Comparison of ENCODE assay signal across 37 cellular contexts in genomic region chr3:25505581-25505980, GRCh38.
"Had no signal": no experiment of that assay in that cellular context is flagged by ENCODE, and none has a peak within 500 bp of the region (broad histone marks: within the 10 kb centered on the region; RNA-seq: fewer than 3 reads in every experiment).

No MANE protein-coding gene starts in this region.

- H3K36me3 ChIP-seq: adrenal gland, ascending aorta, breast epithelium had no signal

- DNase-seq: activated effector memory CD4-positive, alpha-beta T cell treated with anti-CD3 and anti-CD28 coated beads, Interleukin-2, amount 50 U/mL, for 16 hours; activated effector memory CD4-positive, alpha-beta T cell treated with Interleukin-2 at 50 U/mL for 16 hours; activated gamma-delta T cell; activated gamma-delta T cell treated with Interleukin-2 at 50 U/mL for 16 hours; activated naive CD4-positive, alpha-beta T cell; activated naive CD4-positive, alpha-beta T cell treated with anti-CD3 and anti-CD28 coated beads for 36 hours; activated naive CD4-positive, alpha-beta T cell treated with anti-CD3 and anti-CD28 coated beads, Interleukin-2, amount 10 ng/mL, durations not matched to agents 7 days and 5 days; activated naive CD4-positive, alpha-beta T cell treated with anti-CD3 and anti-CD28 coated beads, Interleukin-2, amount 50 U/mL, for 16 hours; activated naive CD4-positive, alpha-beta T cell treated with Interleukin-2 at 50 U/mL for 16 hours; activated naive CD8-positive, alpha-beta T cell treated with anti-CD3 and anti-CD28 coated beads, Interleukin-2, amount 10 ng/mL, durations not matched to agents 7 days and 5 days; activated naive CD8-positive, alpha-beta T cell treated with anti-CD3 and anti-CD28 coated beads, Interleukin-2, amount 50 U/mL, for 24 hours; activated T-cell treated with anti-CD3 and anti-CD28 coated beads for 4 hours; activated T-cell treated with anti-CD3 and anti-CD28 coated beads, Interleukin-2, amount 50 U/mL, for 1 hour; activated T-cell treated with anti-CD3 and anti-CD28 coated beads, Interleukin-2, amount 50 U/mL, for 24 hours; activated T-cell treated with anti-CD3 and anti-CD28 coated beads, Interleukin-2, amount 50 U/mL, for 4 hours; activated T-cell treated with anti-CD3 and anti-CD28 coated beads, Interleukin-2, amount 50 U/mL, for 48 hours; activated T-cell treated with anti-CD3 and anti-CD28 coated beads, Interleukin-2, amount 50 U/mL, for 72 hours; adrenal gland; amniotic stem cell; amygdala; anterior cingulate cortex; aorta; body of pancreas; brain microvascular endothelial cell; central memory CD4-positive, alpha-beta T cell; cerebellar nuclear complex had no signal

- H3K27me3 ChIP-seq: adrenal gland, ascending aorta, body of pancreas, brain microvascular endothelial cell, breast epithelium, cardiac muscle cell had no signal

- H3K27me3 Mint-ChIP-seq: activated naive CD4-positive, alpha-beta T cell treated with anti-CD3 and anti-CD28 coated beads, Interleukin-2, amount 10 ng/mL, durations not matched to agents 7 days and 5 days had no signal

- H3K4me3 ChIP-seq: adrenal gland, ascending aorta, body of pancreas, breast epithelium, cardiac muscle cell had no signal

- H3K9me3 Mint-ChIP-seq: activated naive CD4-positive, alpha-beta T cell treated with anti-CD3 and anti-CD28 coated beads for 36 hours; activated naive CD4-positive, alpha-beta T cell treated with anti-CD3 and anti-CD28 coated beads, Interleukin-2, amount 50 U/mL, for 24 hours; activated naive CD4-positive, alpha-beta T cell treated with anti-CD3 and anti-CD28 coated beads, Interleukin-2, amount 50 U/mL, for 72 hours; activated naive CD8-positive, alpha-beta T cell treated with anti-CD3 and anti-CD28 coated beads, Interleukin-2, amount 10 ng/mL, durations not matched to agents 7 days and 5 days; activated naive CD8-positive, alpha-beta T cell treated with anti-CD3 and anti-CD28 coated beads, Interleukin-2, amount 50 U/mL, for 24 hours; activated T-cell treated with anti-CD3 and anti-CD28 coated beads, Interleukin-2, amount 50 U/mL, for 24 hours; activated T-cell treated with anti-CD3 and anti-CD28 coated beads, Interleukin-2, amount 50 U/mL, for 4 hours; activated T-cell treated with anti-CD3 and anti-CD28 coated beads, Interleukin-2, amount 50 U/mL, for 72 hours; activated T-helper 1 cell treated with anti-CD3 and anti-CD28 coated beads, Interleukin-12 subunit alpha, Interleukin-12 subunit beta, Interleukin-2, Interleukin-4 antibody, amounts not matched to agents 30 ng/mL and 10 ng/mL and 1 ng/mL, durations not matched to agents 14 hours and 24 hours and 36 hours; activated T-helper 17 cell treated with anti-CD3 and anti-CD28 coated beads, Interleukin-2, amount 50 U/mL, for 72 hours; activated T-helper 2 cell treated with anti-CD3 and anti-CD28 coated beads, Interferon-gamma antibody, Interleukin-2, Interleukin-4, amounts not matched to agents 10 μg/mL and 5 μg/mL and 100 μg/mL, durations not matched to agents 14 hours and 24 hours and 36 hours; central memory CD8-positive, alpha-beta T cell had no signal

- H3K27ac Mint-ChIP-seq: activated naive CD4-positive, alpha-beta T cell treated with anti-CD3 and anti-CD28 coated beads for 36 hours; activated naive CD4-positive, alpha-beta T cell treated with anti-CD3 and anti-CD28 coated beads, Interleukin-2, amount 10 ng/mL, durations not matched to agents 7 days and 5 days; activated naive CD4-positive, alpha-beta T cell treated with anti-CD3 and anti-CD28 coated beads, Interleukin-2, amount 50 U/mL, for 24 hours; activated naive CD4-positive, alpha-beta T cell treated with anti-CD3 and anti-CD28 coated beads, Interleukin-2, amount 50 U/mL, for 72 hours; activated naive CD8-positive, alpha-beta T cell; activated naive CD8-positive, alpha-beta T cell treated with anti-CD3 and anti-CD28 coated beads, Interleukin-2, amount 10 ng/mL, durations not matched to agents 7 days and 5 days; activated naive CD8-positive, alpha-beta T cell treated with anti-CD3 and anti-CD28 coated beads, Interleukin-2, amount 50 U/mL, for 24 hours; activated T-cell treated with anti-CD3 and anti-CD28 coated beads, Interleukin-2, amount 50 U/mL, for 24 hours; activated T-cell treated with anti-CD3 and anti-CD28 coated beads, Interleukin-2, amount 50 U/mL, for 72 hours; activated T-helper 1 cell treated with anti-CD3 and anti-CD28 coated beads, Interleukin-12 subunit alpha, Interleukin-12 subunit beta, Interleukin-2, Interleukin-4 antibody, amounts not matched to agents 30 ng/mL and 10 ng/mL and 1 ng/mL, durations not matched to agents 14 hours and 24 hours and 36 hours; activated T-helper 17 cell treated with anti-CD3 and anti-CD28 coated beads, Interleukin-2, amount 50 U/mL, for 72 hours; activated T-helper 2 cell treated with anti-CD3 and anti-CD28 coated beads, Interferon-gamma antibody, Interleukin-2, Interleukin-4, amounts not matched to agents 10 μg/mL and 5 μg/mL and 100 μg/mL, durations not matched to agents 14 hours and 24 hours and 36 hours; brain had no signal

- H3K4me1 ChIP-seq: adrenal gland, body of pancreas, breast epithelium had no signal

- H3K27ac ChIP-seq: adrenal gland, ascending aorta, body of pancreas, brain microvascular endothelial cell, breast epithelium, cardiac muscle cell had no signal

- H3K4me1 Mint-ChIP-seq: activated naive CD4-positive, alpha-beta T cell treated with anti-CD3 and anti-CD28 coated beads, Interleukin-2, amount 10 ng/mL, durations not matched to agents 7 days and 5 days; activated naive CD4-positive, alpha-beta T cell treated with anti-CD3 and anti-CD28 coated beads, Interleukin-2, amount 50 U/mL, for 24 hours; activated naive CD8-positive, alpha-beta T cell treated with anti-CD3 and anti-CD28 coated beads, Interleukin-2, amount 10 ng/mL, durations not matched to agents 7 days and 5 days; activated naive CD8-positive, alpha-beta T cell treated with anti-CD3 and anti-CD28 coated beads, Interleukin-2, amount 50 U/mL, for 24 hours; activated T-helper 17 cell treated with anti-CD3 and anti-CD28 coated beads, Interleukin-2, amount 50 U/mL, for 72 hours; central memory CD8-positive, alpha-beta T cell had no signal

- H3K9me3 ChIP-seq: adrenal gland, ascending aorta, body of pancreas, breast epithelium had no signal

- H3K4me3 Mint-ChIP-seq: activated naive CD4-positive, alpha-beta T cell treated with anti-CD3 and anti-CD28 coated beads for 36 hours; activated naive CD4-positive, alpha-beta T cell treated with anti-CD3 and anti-CD28 coated beads, Interleukin-2, amount 10 ng/mL, durations not matched to agents 7 days and 5 days; activated naive CD4-positive, alpha-beta T cell treated with anti-CD3 and anti-CD28 coated beads, Interleukin-2, amount 50 U/mL, for 24 hours; activated naive CD8-positive, alpha-beta T cell; activated naive CD8-positive, alpha-beta T cell treated with anti-CD3 and anti-CD28 coated beads, Interleukin-2, amount 10 ng/mL, durations not matched to agents 7 days and 5 days; activated naive CD8-positive, alpha-beta T cell treated with anti-CD3 and anti-CD28 coated beads, Interleukin-2, amount 50 U/mL, for 24 hours; activated T-cell treated with anti-CD3 and anti-CD28 coated beads, Interleukin-2, amount 50 U/mL, for 24 hours; activated T-cell treated with anti-CD3 and anti-CD28 coated beads, Interleukin-2, amount 50 U/mL, for 4 hours; activated T-cell treated with anti-CD3 and anti-CD28 coated beads, Interleukin-2, amount 50 U/mL, for 72 hours; activated T-helper 1 cell treated with anti-CD3 and anti-CD28 coated beads, Interleukin-12 subunit alpha, Interleukin-12 subunit beta, Interleukin-2, Interleukin-4 antibody, amounts not matched to agents 30 ng/mL and 10 ng/mL and 1 ng/mL, durations not matched to agents 14 hours and 24 hours and 36 hours; activated T-helper 17 cell treated with anti-CD3 and anti-CD28 coated beads, Interleukin-2, amount 50 U/mL, for 72 hours; brain; central memory CD8-positive, alpha-beta T cell had no signal

- H3K36me3 Mint-ChIP-seq: activated naive CD4-positive, alpha-beta T cell treated with anti-CD3 and anti-CD28 coated beads, Interleukin-2, amount 10 ng/mL, durations not matched to agents 7 days and 5 days; activated naive CD4-positive, alpha-beta T cell treated with anti-CD3 and anti-CD28 coated beads, Interleukin-2, amount 50 U/mL, for 24 hours; activated naive CD4-positive, alpha-beta T cell treated with anti-CD3 and anti-CD28 coated beads, Interleukin-2, amount 50 U/mL, for 72 hours; activated naive CD8-positive, alpha-beta T cell; activated naive CD8-positive, alpha-beta T cell treated with anti-CD3 and anti-CD28 coated beads, Interleukin-2, amount 10 ng/mL, durations not matched to agents 7 days and 5 days had no signal
